ENCODE assay signal across 8 cellular contexts in genomic region chr2:190887089-190887488, GRCh38. TPM values are rescaled to one million over a fixed set of nuclear protein-coding genes. Genes with fewer than 3 reads are reported as not detected.
A peak's percentile ranks its signal among the peaks of the same experiment; 100 is the strongest.
DNase-seq lines count a peak whose midpoint lies in the region; ATAC-seq, FAIRE-seq and TF ChIP-seq lines count a peak whose summit lies in the region.

No MANE protein-coding gene starts in this region.

- POLR2A ChIA-PET in endothelial cell of umbilical vein (lab: Charles Lee), result no interaction called here

- H3K4me3 ChIP-seq in DND-41 (ENCODE audit: low read depth in 1 of 2, low read length in 2 of 2) (no peak overlapping the region; a peak in 1 of 4 replicates), endothelial cell of umbilical vein (replicated peaks in 1 of 3; ENCODE audit: insufficient read depth in 1 of 3, low read depth in 1 of 3, low read length in 3 of 3) (no peak overlapping the region)

- H3K27me3 ChIP-seq in DND-41 (ENCODE audit: insufficient read depth, low read length, poor library complexity) (no peaks in the 10 kb centered on the region), endothelial cell of umbilical vein (ENCODE audit: control insufficient read depth in 2 of 2, insufficient read depth in 2 of 2, low read length in 2 of 2) (no peaks in the 10 kb centered on the region)

- peak overlapping the region; percentile 47; the same call in 1 of the 2 replicates for H3K4me2 ChIP-seq in DND-41 (ENCODE audit: insufficient read depth, low read length)
- H3K4me2 ChIP-seq in endothelial cell of umbilical vein (ENCODE audit: insufficient read depth, low read length), result peak overlapping the region; percentile 16

- DNase-seq in DND-41, result no peak
- DNase-seq in endothelial cell of umbilical vein (ENCODE audit: low read depth, low spot score), result peak; percentile 30
- DNase-seq in NCI-H1694 (lab: John Stamatoyannopoulos, UW), result no peak
- no peak for DNase-seq in AML-193 (lab: John Stamatoyannopoulos, UW)
- no peak for DNase-seq in NCI-H2107 treated with DMSO at 0.1 percent for 48 hours (lab: John Stamatoyannopoulos, UW; ENCODE audit: unreplicated experiment)
- DNase-seq in mucosa of gallbladder (ENCODE audit: low spot score), result no peak

- no peak overlapping the region for H3K9ac ChIP-seq in DND-41 (ENCODE audit: low read depth, low read length)
- no peak overlapping the region for H3K9ac ChIP-seq in endothelial cell of umbilical vein (replicated peaks; ENCODE audit: extremely low read depth, insufficient read depth, low read length)

- dilution Hi-C loops in endothelial cell of umbilical vein (cut with MboI; ENCODE audit: extremely low pct_ligation_motif_present, low sequenced_read_pairs), result no loop called here

- H3K27ac ChIP-seq in DND-41 (ENCODE audit: low read length) (no peak overlapping the region), endothelial cell of umbilical vein (ENCODE audit: insufficient read depth, low read depth, low read length) (no peak overlapping the region)

- intact Hi-C loops in endothelial cell of umbilical vein (cut with micrococcal nuclease), result loop anchor here (10.0 kb wide), 1 partner anchor 202 kb away; no protein-coding TSS in a partner anchor

- no peak for FAIRE-seq in endothelial cell of umbilical vein (lab: Jason Lieb, UNC)

- H3K9me1 ChIP-seq in endothelial cell of umbilical vein (replicated peaks; ENCODE audit: control insufficient read depth, extremely low read depth, insufficient read depth, low read length), result no peaks in the 10 kb centered on the region

- no peak for TF ChIP-seq POLR2A in endothelial cell of umbilical vein (IDR thresholded peaks at IDR 0.05; ENCODE audit: low read depth, low read length)

- H2AFZ ChIP-seq in DND-41 (ENCODE audit: low read depth, low read length), result no peak overlapping the region
- H2AFZ ChIP-seq in endothelial cell of umbilical vein (ENCODE audit: low read depth, low read length), result no peak overlapping the region

- BruUV-seq in endothelial cell of umbilical vein (replicated peaks; lab: Mats Ljungman, UMichigan), result no TSS peak

- no peak for TF ChIP-seq CTCF in DND-41 (IDR thresholded peaks at IDR 0.05; ENCODE audit: borderline replicate concordance, extremely low read depth, low read length, poor library complexity, severe bottlenecking)
- TF ChIP-seq CTCF in endothelial cell of umbilical vein (IDR thresholded peaks at IDR 0.05; ENCODE audit: extremely low read depth in 1 of 2, insufficient read depth in 1 of 2, low read depth in 1 of 2, low read length in 2 of 2), result no peak

- H4K20me1 ChIP-seq in DND-41 (ENCODE audit: insufficient read depth, low read length) (peaks cover 87% of the 10 kb centered on the region; the same call in 1 of the 2 replicates), endothelial cell of umbilical vein (replicated peaks; ENCODE audit: control insufficient read depth, extremely low read depth, insufficient read depth, low read length) (peaks cover 8% of the 10 kb centered on the region)

- ATAC-seq in DND-41 (ENCODE audit: insufficient read depth, low read depth), result no peak
- peak; percentile 71 for ATAC-seq in GM19455 (IDR thresholded peaks at IDR 0.05; ENCODE audit: unreplicated experiment)
- ATAC-seq in HG03439 (IDR thresholded peaks at IDR 0.05; ENCODE audit: unreplicated experiment), result peak; percentile 49

- H3K79me2 ChIP-seq in DND-41 (ENCODE audit: insufficient read depth, low read length) (peaks cover 99% of the 10 kb centered on the region), endothelial cell of umbilical vein (ENCODE audit: control insufficient read depth, insufficient read depth, low read length) (peaks cover 98% of the 10 kb centered on the region)

- no peaks in the 10 kb centered on the region for H3K9me3 ChIP-seq in DND-41 (ENCODE audit: insufficient read depth, low read length, severe bottlenecking)
- no peaks in the 10 kb centered on the region for H3K9me3 ChIP-seq in endothelial cell of umbilical vein (replicated peaks; ENCODE audit: control insufficient read depth, insufficient read depth, low read length)

- H3K4me1 ChIP-seq in DND-41 (ENCODE audit: insufficient read depth, low read length) (peaks cover 58% of the 10 kb centered on the region), endothelial cell of umbilical vein (ENCODE audit: control insufficient read depth, extremely low read depth, insufficient read depth, low read length) (peaks cover 52% of the 10 kb centered on the region)

- H3K36me3 ChIP-seq in DND-41 (ENCODE audit: insufficient read depth, low read length) (peaks cover 75% of the 10 kb centered on the region), endothelial cell of umbilical vein (ENCODE audit: control insufficient read depth in 2 of 2, extremely low read depth in 1 of 2, insufficient read depth in 2 of 2, low read length in 2 of 2) (peaks cover 0 to 5% of the 10 kb centered on the region in 2 experiments)

- CTCF ChIA-PET in endothelial cell of umbilical vein (lab: Charles Lee), result interaction anchor here (0.8 to 5.5 kb wide), 4 partner anchors 9 to 106 kb away, joined by 3 to 36 read pairs (median 4); no protein-coding TSS in a partner anchor

TF ChIP-seq in endothelial cell of umbilical vein, 7 proteins besides CTCF, POLR2A, EP300 and RAD21:
- TF ChIP-seq FOS (IDR thresholded peaks at IDR 0.05; ENCODE audit: borderline replicate concordance, insufficient read depth, low read length) (peak; percentile 47), JUN (IDR thresholded peaks at IDR 0.05; ENCODE audit: borderline replicate concordance, insufficient read depth, insufficient read length, low read depth) (no peak)

RNA-seq across cellular contexts. Expression of gene GLS, which starts 6.5 kb away (rescaled TPM):
- total RNA-seq in endothelial cell of umbilical vein, result 181 and 183 TPM in 2 replicates
- polyA plus RNA-seq in endothelial cell of umbilical vein, result 36.1 and 49.0 TPM in 2 replicates
- polyA plus RNA-seq in endothelial cell of umbilical vein (2011; cell fraction: cytosol; rRNA removed), result 24.0 and 30.2 TPM in 2 replicates
- 222 and 298 TPM in 2 replicates for polyA plus RNA-seq in endothelial cell of umbilical vein (2011; cell fraction: nucleus; rRNA removed)
- 138 and 142 TPM in 2 replicates for polyA plus RNA-seq in endothelial cell of umbilical vein (2012)
- polyA minus RNA-seq in endothelial cell of umbilical vein, result 351 and 395 TPM in 2 replicates
- polyA minus RNA-seq in endothelial cell of umbilical vein (2011; cell fraction: cytosol; rRNA and poly(A)+ RNA removed), result 22.2 TPM
- 496 and 601 TPM in 2 replicates for polyA minus RNA-seq in endothelial cell of umbilical vein (2011; cell fraction: nucleus; rRNA and poly(A)+ RNA removed)
- 188 TPM for total RNA-seq in mucosa of gallbladder
